In the genomic region with DNA sequence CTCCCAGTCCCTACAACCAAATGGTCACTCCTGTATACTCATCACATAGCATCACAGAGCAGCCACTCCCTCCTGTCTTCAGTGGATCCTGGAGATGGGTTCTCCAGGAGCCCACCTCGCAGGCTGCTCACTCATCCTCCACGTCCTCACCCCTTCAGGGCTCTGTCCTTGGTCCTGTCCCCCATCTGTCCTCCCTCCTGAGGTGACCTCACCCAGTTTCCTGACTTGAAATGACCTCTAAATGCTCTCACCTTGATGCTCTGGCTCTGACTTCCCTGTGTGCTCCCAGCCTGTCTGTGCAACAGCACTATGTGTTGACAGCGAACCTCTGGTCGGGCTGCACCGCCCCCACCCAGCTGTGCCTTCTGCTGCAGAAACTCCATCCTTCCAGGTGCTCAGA, we compare ENCODE assay signal across 19 cellular contexts. TPM values are rescaled to one million over a fixed set of nuclear protein-coding genes. Genes with fewer than 3 reads are reported as not detected.
DNase-seq lines count a peak whose midpoint lies in the region; ATAC-seq, FAIRE-seq and TF ChIP-seq lines count a peak whose summit lies in the region.
"Had no signal": no experiment of that assay in that cellular context is flagged by ENCODE, and none has a peak within 500 bp of the region (broad histone marks: within the 10 kb centered on the region; RNA-seq: fewer than 3 reads in every experiment).

No MANE protein-coding gene starts in this region.

- H3K79me2 ChIP-seq in HepG2 (ENCODE audit: insufficient read depth, low read length) (peaks cover 23% of the 10 kb centered on the region), H9 (ENCODE audit: insufficient read depth, low read length) (peaks cover 13% of the 10 kb centered on the region; the same call in 1 of the 2 replicates), Karpas-422 (ENCODE audit: low read length) (peaks cover 26% of the 10 kb centered on the region)

- 26% methylated on average over 4 of the region's 5 CpGs for WGBS in HepG2 (ENCODE audit: low lambda C conversion rate)
- WGBS in right lobe of liver (ENCODE audit: insufficient coverage, low coverage, low lambda C conversion rate, missing lambda C conversion rate): 80% methylated on average over 2 of the region's 5 CpGs
- WGBS in H9 (ENCODE audit: extremely low coverage, insufficient read length, low lambda C conversion rate): no CpG with 5 or more reads among the region's 5 CpGs

- H3K14ac ChIP-seq in H9 (ENCODE audit: insufficient read depth, low read length): no peak overlapping the region

- H4K91ac ChIP-seq in H9 (ENCODE audit: insufficient read length, low read depth, low read length): no peak overlapping the region

- no peaks in the 10 kb centered on the region for H3K9me3 Mint-ChIP-seq in naive thymus-derived CD8-positive, alpha-beta T cell
- H3K9me3 Mint-ChIP-seq in H9: no peaks in the 10 kb centered on the region; a peak in 1 of 5 replicates
- H3K9me3 Mint-ChIP-seq: activated CD4-positive, alpha-beta memory T cell treated with anti-CD3 and anti-CD28 coated beads, Interleukin-2, amount 10 ng/mL, durations not matched to agents 7 days and 5 days; memory B cell had no signal

- H3K9me3 ChIP-seq in HepG2 (ENCODE audit: low read length) (no peaks in the 10 kb centered on the region), right lobe of liver (no peaks in the 10 kb centered on the region), H9 (ENCODE audit: control insufficient read depth, low read depth, low read length) (no peaks in the 10 kb centered on the region), Karpas-422 (ENCODE audit: low read length) (no peaks in the 10 kb centered on the region)
- H3K9me3 ChIP-seq: ovary, right atrium auricular region, upper lobe of right lung had no signal

- H3K27me3 Mint-ChIP-seq in naive thymus-derived CD8-positive, alpha-beta T cell: peaks cover 0 to 10% (median 2%) of the 10 kb centered on the region in 5 donors
- peaks cover 26% of the 10 kb centered on the region for H3K27me3 Mint-ChIP-seq in H9 (ENCODE audit: low read depth)

- FAIRE-seq in HepG2 (lab: Jason Lieb, UNC): no peak

- no TSS peak for BruUV-seq in HepG2 (replicated peaks; lab: Mats Ljungman, UMichigan)

- H3K9ac ChIP-seq in HepG2 (ENCODE audit: insufficient read depth, low read depth, low read length) (no peak overlapping the region), H9 (ENCODE audit: extremely low read depth, insufficient read length, low read length) (no peak overlapping the region), Karpas-422 (ENCODE audit: low read length) (no peak overlapping the region)

- H3K4me3 ChIP-seq in HepG2 (replicated peaks in 1 of 3; ENCODE audit: insufficient read depth in 1 of 3, low read depth in 2 of 3, low read length in 3 of 3) (no peak overlapping the region; a peak in 1 of 6 replicates), right lobe of liver (no peak overlapping the region), Karpas-422 (ENCODE audit: low read length) (no peak overlapping the region)
- H3K4me3 ChIP-seq: ovary, right atrium auricular region, upper lobe of right lung had no signal

- no peak overlapping the region for H4K8ac ChIP-seq in H9 (replicated peaks; ENCODE audit: insufficient read length, low read depth, low read length)

- H2AK5ac ChIP-seq in H9 (ENCODE audit: insufficient read length, low read length): no peak overlapping the region

- ATAC-seq in HepG2 (no peak), right lobe of liver (no peak), GM19324 (IDR thresholded peaks at IDR 0.05; ENCODE audit: low FRiP score, unreplicated experiment) (no peak), HG03097 (IDR thresholded peaks at IDR 0.05; ENCODE audit: low FRiP score, unreplicated experiment) (no peak)
- no peak for ATAC-seq in naive thymus-derived CD8-positive, alpha-beta T cell
- ATAC-seq: left cardiac atrium, upper lobe of right lung had no signal

- H4K5ac ChIP-seq in H9 (ENCODE audit: insufficient read length, low read depth, low read length): no peak overlapping the region

- H3K23ac ChIP-seq in H9 (ENCODE audit: insufficient read length, low read depth, low read length): no peak overlapping the region

- H3K27ac Mint-ChIP-seq in naive thymus-derived CD8-positive, alpha-beta T cell: peak overlapping the region in 3 of 10 donors; percentile 26 to 90 (median 36)
- H3K27ac Mint-ChIP-seq in H9: no peak overlapping the region; a peak in 1 of 7 replicates
- H3K27ac Mint-ChIP-seq: memory B cell had no signal

- H3K36me3 Mint-ChIP-seq in naive thymus-derived CD8-positive, alpha-beta T cell: no peaks in the 10 kb centered on the region
- peaks cover 3 to 6% (median 6%) of the 10 kb centered on the region in 3 experiments; a peak in 5 of 7 replicates for H3K36me3 Mint-ChIP-seq in H9 (ENCODE audit: insufficient read depth in 1 of 3, low read depth in 3 of 3)

- no peaks in the 10 kb centered on the region for H3K36me3 ChIP-seq in HepG2 (replicated peaks in 1 of 2; ENCODE audit: control insufficient read depth in 1 of 2, insufficient read depth in 2 of 2, low read length in 2 of 2)
- no peaks in the 10 kb centered on the region for H3K36me3 ChIP-seq in right lobe of liver
- no peaks in the 10 kb centered on the region for H3K36me3 ChIP-seq in Karpas-422 (ENCODE audit: insufficient read depth, low read length)
- H3K36me3 ChIP-seq: ovary, right atrium auricular region, upper lobe of right lung had no signal

- TF ChIP-seq CTCF in HepG2 (CRISPR knock-in tag; IDR thresholded peaks at IDR 0.05) (no peak), right lobe of liver (IDR thresholded peaks at IDR 0.05) (no peak), H9 (conservative IDR thresholded peaks at IDR 0.05) (no peak)

- H3K4me1 ChIP-seq in HepG2 (ENCODE audit: insufficient read depth, low read length) (peaks cover 55% of the 10 kb centered on the region), right lobe of liver (peaks cover 0 to 18% (median 4%) of the 10 kb centered on the region in 4 donors), H9 (ENCODE audit: insufficient read depth, low read length) (no peaks in the 10 kb centered on the region; the same call in 1 of the 2 replicates), Karpas-422 (ENCODE audit: low read length) (peaks cover 28% of the 10 kb centered on the region)

- no peak overlapping the region for H2BK12ac ChIP-seq in H9 (ENCODE audit: insufficient read length, low read depth, low read length)

- no peak overlapping the region for H3K4ac ChIP-seq in H9 (ENCODE audit: low read depth, low read length)

- no peak overlapping the region for H2BK20ac ChIP-seq in H9 (ENCODE audit: low read depth, low read length, poor library complexity, severe bottlenecking)

- H3K27ac ChIP-seq in HepG2 (ENCODE audit: extremely low read length, insufficient read depth, low read length): no peak overlapping the region
- H3K27ac ChIP-seq in right lobe of liver: no peak overlapping the region
- no peak overlapping the region for H3K27ac ChIP-seq in H9 (ENCODE audit: insufficient read length, low read depth, low read length)
- no peak overlapping the region for H3K27ac ChIP-seq in Karpas-422 (ENCODE audit: low read length)
- H3K27ac ChIP-seq: ovary, right atrium auricular region, RWPE1, upper lobe of right lung had no signal

- H3K56ac ChIP-seq in H9 (ENCODE audit: insufficient read length, low read depth, low read length): no peak overlapping the region

- peaks cover 20% of the 10 kb centered on the region for H4K20me1 ChIP-seq in HepG2 (ENCODE audit: insufficient read depth, low read length)
- H4K20me1 ChIP-seq in H9 (ENCODE audit: control insufficient read depth, insufficient read depth, insufficient read length): no peaks in the 10 kb centered on the region
- peaks cover 17% of the 10 kb centered on the region for H4K20me1 ChIP-seq in Karpas-422 (ENCODE audit: insufficient read depth, low read depth, low read length)

- TF ChIP-seq POLR2A in HepG2 (IDR thresholded peaks at IDR 0.05; ENCODE audit: insufficient read depth in 1 of 2, low read depth in 2 of 2, low read length in 2 of 2) (no peak), right lobe of liver (IDR thresholded peaks at IDR 0.05) (no peak)

- H3K4me3 Mint-ChIP-seq in naive thymus-derived CD8-positive, alpha-beta T cell: peak overlapping the region in 7 of 10 donors; percentile 29 to 90 (median 49)
- H3K4me3 Mint-ChIP-seq in H9: peak overlapping the region in 1 of 2 experiments; percentile 24; a peak in 1 of 5 replicates
- H3K4me3 Mint-ChIP-seq: memory B cell had no signal

- no peaks in the 10 kb centered on the region for H3K79me1 ChIP-seq in H9 (ENCODE audit: insufficient read depth, low read depth, low read length, poor library complexity, severe bottlenecking)

- H2AFZ ChIP-seq in HepG2 (ENCODE audit: low read length) (no peak overlapping the region), H9 (ENCODE audit: low read length) (no peak overlapping the region), Karpas-422 (ENCODE audit: low read length) (no peak overlapping the region)

- H3K9me2 ChIP-seq in Karpas-422 (replicated peaks; ENCODE audit: insufficient read depth, low read length): no peaks in the 10 kb centered on the region

- in situ Hi-C loops in HepG2 (cut with HindIII; ENCODE audit: extremely low pct_ligation_motif_present, low pct_unique_long_range_greater_than_20kb): loop anchor here (10.0 to 25.0 kb wide), 2 partner anchors 246 to 1711 kb away; no protein-coding TSS in a partner anchor

- POLR2A ChIA-PET in HepG2 (lab: Yijun Ruan, JAX): no interaction called here
- POLR2A ChIA-PET in naive thymus-derived CD8-positive, alpha-beta T cell (lab: Charles Lee): interaction anchor here (3.1 kb wide), 1 partner anchor 74 kb away, joined by 26 read pairs; no protein-coding TSS in a partner anchor

- CTCF ChIA-PET in HepG2 (lab: Yijun Ruan, JAX; ENCODE audit: low intra/inter-chr PET ratio, low total read pairs): no interaction called here

- peaks cover 9% of the 10 kb centered on the region for H3K23me2 ChIP-seq in H9 (ENCODE audit: insufficient read length, low read depth, low read length, poor library complexity, severe bottlenecking)

- H3K18ac ChIP-seq in H9 (ENCODE audit: insufficient read length, low read depth, low read length): no peak overlapping the region

- no peak for TF ChIP-seq RAD21 in HepG2 (CRISPR knock-in tag; IDR thresholded peaks at IDR 0.05)

- no peak for TF ChIP-seq EP300 in HepG2 (IDR thresholded peaks at IDR 0.05; ENCODE audit: low read depth in 2 of 2, low read length in 2 of 2)
- no peak for TF ChIP-seq EP300 in HepG2 (CRISPR knock-in tag; IDR thresholded peaks at IDR 0.05; ENCODE audit: borderline replicate concordance)

- DNase-seq in HepG2 (ENCODE audit: low spot score) (no peak), right lobe of liver (no peak), H9 (no peak), Karpas-422 (no peak)
- DNase-seq in naive thymus-derived CD8-positive, alpha-beta T cell: no peak
- DNase-seq: activated CD4-positive, alpha-beta memory T cell treated with anti-CD3 and anti-CD28 coated beads, Interleukin-2, amount 10 ng/mL, durations not matched to agents 7 days and 5 days; activated CD4-positive, CD25-positive, alpha-beta regulatory T cell; activated naive CD4-positive, alpha-beta T cell treated with Interleukin-2 at 50 U/mL for 16 hours; NCI-H1417; NCI-H526 had no signal

- no peak overlapping the region for H2BK5ac ChIP-seq in H9 (ENCODE audit: insufficient read length, low read length)

- H3T11ph ChIP-seq in H9 (ENCODE audit: low read length): no peak overlapping the region

- H2BK120ac ChIP-seq in H9 (ENCODE audit: low read depth, low read length, poor library complexity, severe bottlenecking): no peak overlapping the region

- H2BK15ac ChIP-seq in H9 (ENCODE audit: low read depth, low read length): no peak overlapping the region

- intact Hi-C loops in HepG2 (cut with micrococcal nuclease; ENCODE audit: unreplicated experiment): no loop called here
- intact Hi-C loops in right lobe of liver (cut with DNase I): loop anchor here in 1 of 2 donors (5.0 to 10.0 kb wide), 2 partner anchors 119 to 246 kb away; no protein-coding TSS in a partner anchor

- peaks cover 2 to 19% of the 10 kb centered on the region in 2 experiments; a peak in 3 of 5 replicates for H3K27me3 ChIP-seq in HepG2 (ENCODE audit: control insufficient read depth in 1 of 2, insufficient read depth in 2 of 2, low read length in 2 of 2)
- H3K27me3 ChIP-seq in right lobe of liver: no peaks in the 10 kb centered on the region
- H3K27me3 ChIP-seq in H9 (ENCODE audit: insufficient read depth, low read length): no peaks in the 10 kb centered on the region; the same call in 1 of the 2 replicates
- no peaks in the 10 kb centered on the region for H3K27me3 ChIP-seq in Karpas-422 (ENCODE audit: low read length)
- H3K27me3 ChIP-seq: ovary, right atrium auricular region had no signal

- peaks cover 17 to 53% (median 46%) of the 10 kb centered on the region in 4 donors for H3K4me1 Mint-ChIP-seq in naive thymus-derived CD8-positive, alpha-beta T cell
- peaks cover 25 to 37% of the 10 kb centered on the region in 2 experiments for H3K4me1 Mint-ChIP-seq in H9

- H3K4me2 ChIP-seq in HepG2 (ENCODE audit: low read depth, low read length) (peak overlapping the region; percentile 0; the same call in 1 of the 2 replicates), H9 (ENCODE audit: insufficient read depth, insufficient read length, low read length) (no peak overlapping the region), Karpas-422 (ENCODE audit: low read depth, low read length, poor library complexity, severe bottlenecking) (no peak overlapping the region)

RNA-seq across cellular contexts. Expression of gene PPP2R2D, which starts 2.1 kb away (rescaled TPM):
- 33.2 and 34.4 TPM in 2 replicates for total RNA-seq in HepG2 (2016; rRNA removed; fragmentation: Illumina TruSeq; extraction: Trizol)
- total RNA-seq in HepG2 (2016; cell fraction: cytosol; rRNA removed; fragmentation: Illumina TruSeq; extraction: Trizol; ENCODE audit: low read depth): 47.7 and 48.9 TPM in 2 replicates
- total RNA-seq in HepG2 (2016; cell fraction: insoluble cytoplasmic fraction; rRNA removed; fragmentation: Illumina TruSeq; extraction: Trizol): 31.4 and 33.7 TPM in 2 replicates
- total RNA-seq in HepG2 (2016; cell fraction: membrane; rRNA removed; fragmentation: Illumina TruSeq; extraction: Trizol): 86.0 and 86.6 TPM in 2 replicates
- total RNA-seq in HepG2 (2016; cell fraction: nucleus; rRNA removed; fragmentation: Illumina TruSeq; extraction: Trizol): 29.7 and 31.1 TPM in 2 replicates
- 32.7 TPM in 2 replicates for polyA plus RNA-seq in HepG2 (2011; rRNA removed)
- 31.1 and 33.7 TPM in 2 replicates for polyA plus RNA-seq in HepG2 (2011; cell fraction: cytosol; rRNA removed)
- 42.0 and 48.5 TPM in 2 replicates for polyA plus RNA-seq in HepG2 (2011; cell fraction: nucleus; rRNA removed)
- polyA plus RNA-seq in HepG2 (2012): 26.5 and 33.1 TPM in 2 replicates
- polyA plus RNA-seq in HepG2 (2016; cell fraction: cytosol; fragmentation: Illumina TruSeq; extraction: Trizol; ENCODE audit: low read depth): 64.7 and 70.1 TPM in 2 replicates
- 40.4 and 47.0 TPM in 2 replicates for polyA plus RNA-seq in HepG2 (2016; cell fraction: insoluble cytoplasmic fraction; fragmentation: Illumina TruSeq; extraction: Trizol; ENCODE audit: low read depth)
- 94.1 and 94.6 TPM in 2 replicates for polyA plus RNA-seq in HepG2 (2016; cell fraction: membrane; fragmentation: Illumina TruSeq; extraction: Trizol; ENCODE audit: low read depth)
- polyA plus RNA-seq in HepG2 (2016; cell fraction: nucleus; fragmentation: Illumina TruSeq; extraction: Trizol; ENCODE audit: insufficient read depth, low read depth): 53.3 and 54.4 TPM in 2 replicates
- 40.2 and 62.1 TPM in 2 replicates for polyA minus RNA-seq in HepG2 (2011; rRNA and poly(A)+ RNA removed; ENCODE audit: low replicate concordance)
- polyA minus RNA-seq in HepG2 (2011; cell fraction: cytosol; rRNA and poly(A)+ RNA removed): 16.4 and 18.6 TPM in 2 replicates
- polyA minus RNA-seq in HepG2 (2011; cell fraction: nucleus; rRNA and poly(A)+ RNA removed): 44.7 and 44.8 TPM in 2 replicates
- 10 to 100 TPM; 10.9 to 16.6 (median 14.3) TPM for total RNA-seq in right lobe of liver
- polyA plus RNA-seq in PFSK-1 (2012; ENCODE audit: insufficient read length, low read depth): 18.8 TPM
- 10 to 100 TPM; 48.1 to 49.6 TPM for total RNA-seq in naive thymus-derived CD8-positive, alpha-beta T cell
- polyA plus RNA-seq in naive thymus-derived CD8-positive, alpha-beta T cell: 10 to 100 TPM; 22.7 to 38.3 (median 26.9) TPM
- 33.8 and 35.1 TPM in 2 replicates for total RNA-seq in H9 (2021)
- total RNA-seq in Karpas-422 (2014; rRNA removed; shearing (Covaris generic); ENCODE audit: low replicate concordance): 30.7 and 32.9 TPM in 2 replicates
